26 cellular contexts compared by ENCODE assay signal in genomic region chr1:234431255-234431654, GRCh38.
"Had no signal": no experiment of that assay in that cellular context is flagged by ENCODE, and none has a peak within 500 bp of the region (broad histone marks: within the 10 kb centered on the region; RNA-seq: fewer than 3 reads in every experiment).

No MANE protein-coding gene starts in this region.

- H3K4me2 ChIP-seq: hepatocyte, smooth muscle cell had no signal

- H3K9ac ChIP-seq: parathyroid adenoma had no signal

- H3K36me3 ChIP-seq: neutrophil had no signal

- H3K9me3 ChIP-seq: esophagus muscularis mucosa, gastroesophageal sphincter, heart left ventricle, left lung, mucosa of descending colon, neutrophil, right lobe of liver, stomach, thyroid gland had no signal

- ATAC-seq: effector memory CD8-positive, alpha-beta T cell; foreskin keratinocyte; gastroesophageal sphincter; heart left ventricle; left cardiac atrium; left lung; mucosa of descending colon; natural killer cell treated with Interleukin-12 subunit alpha and Interleukin-12 subunit beta and Interleukin-15 and Interleukin-18, amount 100 ng/mL, for 72 hours; right lobe of liver had no signal

- H3K79me2 ChIP-seq: hepatocyte, parathyroid adenoma had no signal

- H3K27ac ChIP-seq: coronary artery, esophagus muscularis mucosa, foreskin keratinocyte, gastroesophageal sphincter, heart left ventricle, hepatocyte, left lung, neutrophil, parathyroid adenoma, right lobe of liver, stomach, thyroid gland had no signal

- H2AFZ ChIP-seq: hepatocyte, parathyroid adenoma had no signal

- H3K27me3 ChIP-seq: esophagus muscularis mucosa, foreskin keratinocyte, gastroesophageal sphincter, heart left ventricle, hepatocyte, left lung, neutrophil, right lobe of liver, stomach, thyroid gland had no signal

- H3K4me3 ChIP-seq: coronary artery, esophagus muscularis mucosa, gastroesophageal sphincter, heart left ventricle, hepatocyte, left lung, mucosa of descending colon, right lobe of liver, smooth muscle cell, stomach, thyroid gland had no signal

- DNase-seq: effector memory CD8-positive, alpha-beta T cell; foreskin keratinocyte; heart left ventricle; left cardiac atrium; left lung; mesenchymal stem cell; mucosa of descending colon; naive B cell; right lobe of liver; stimulated activated CD4-positive, alpha-beta T cell treated with anti-CD3 and anti-CD28 coated beads, Interleukin-12 subunit alpha, Interleukin-12 subunit beta, amount 100 ng/mL, for 4 hours; stimulated activated CD4-positive, alpha-beta T cell treated with anti-CD3 and anti-CD28 coated beads, Interleukin-1b, Interleukin-23, amount 100 ng/mL, for 48 hours; stimulated activated CD4-positive, alpha-beta T cell treated with anti-CD3 and anti-CD28 coated beads, Interleukin-4, amount 100 ng/mL, for 1 hour; stimulated activated CD8-positive, alpha-beta memory T cell treated with anti-CD3 and anti-CD28 coated beads, Interleukin-4, amount 100 ng/mL, for 48 hours; stimulated activated naive CD4-positive, alpha-beta T cell treated with Interleukin-2 at 50 U/mL for 16 hours; stomach; thyroid gland; trophoblast cell had no signal

- FAIRE-seq: endometrium had no signal

- H3K4me1 ChIP-seq: esophagus muscularis mucosa, gastroesophageal sphincter, heart left ventricle, left lung, parathyroid adenoma, right lobe of liver, thyroid gland had no signal
